In genomic region chr19:41887711-41888382, GRCh38 we compare ENCODE assay signal across 7 cellular contexts. TPM values are rescaled to one million over a fixed set of nuclear protein-coding genes. Genes with fewer than 3 reads are reported as not detected.
DNase-seq lines count a peak whose midpoint lies in the region; ATAC-seq and TF ChIP-seq lines count a peak whose summit lies in the region.

No MANE protein-coding gene starts in this region.

- H3K4me3 ChIP-seq in neutrophil (ENCODE audit: low read depth in 1 of 2, low read length in 1 of 2) (no peak overlapping the region), upper lobe of left lung (peak overlapping the region in 3 of 4 donors; percentile 9 to 37 (median 35))

- H3K4me1 ChIP-seq in neutrophil (ENCODE audit: control insufficient read depth in 1 of 2, insufficient read depth in 1 of 2, low read depth in 1 of 2, low read length in 1 of 2): peaks cover 39 to 47% of the 10 kb centered on the region in 2 experiments
- peaks cover 44 to 61% (median 47%) of the 10 kb centered on the region in 4 donors for H3K4me1 ChIP-seq in upper lobe of left lung

- ATAC-seq in upper lobe of left lung (ENCODE audit: low FRiP score in 2 of 2): peak; percentile 7 to 90
- ATAC-seq in GM21717 (IDR thresholded peaks at IDR 0.05; ENCODE audit: unreplicated experiment): no peak

- H3K27ac ChIP-seq in caudate nucleus (ENCODE audit: low read depth, low read length) (peak overlapping the region; percentile 63), neutrophil (peak overlapping the region; percentile 61), upper lobe of left lung (peak overlapping the region; percentile 47 to 97 (median 76))

- DNase-seq in HT1080 (ENCODE audit: low read depth): peak; percentile 96
- peak; percentile 74 for DNase-seq in activated CD4-positive, CD25-positive, alpha-beta regulatory T cell treated with anti-CD3 and anti-CD28 coated beads, Interleukin-2, amount 50 U/mL, for 72 hours
- DNase-seq in caudate nucleus (lab: John Stamatoyannopoulos, UW): peak in 36 of 61 donors; percentile 1 to 59 (median 28)
- peak; percentile 85 to 91 for DNase-seq in upper lobe of left lung
- no peak for DNase-seq in DMS 273 treated with DMSO at 0.1 percent for 48 hours (lab: John Stamatoyannopoulos, UW)

- H3K36me3 ChIP-seq in neutrophil (peaks cover 70% of the 10 kb centered on the region), upper lobe of left lung (peaks cover 5 to 50% (median 39%) of the 10 kb centered on the region in 4 donors)

- peak in 1 of 4 donors; percentile 34 for TF ChIP-seq POLR2A in upper lobe of left lung (IDR thresholded peaks at IDR 0.05)

- TF ChIP-seq CTCF in neutrophil (IDR thresholded peaks at IDR 0.05): no peak
- peak in 3 of 6 experiments; percentile 19 to 43 (median 24) for TF ChIP-seq CTCF in upper lobe of left lung (IDR thresholded peaks at IDR 0.05)

- H3K9me3 ChIP-seq in neutrophil (no peaks in the 10 kb centered on the region), upper lobe of left lung (no peaks in the 10 kb centered on the region)

- no peaks in the 10 kb centered on the region for H3K27me3 ChIP-seq in neutrophil
- no peaks in the 10 kb centered on the region for H3K27me3 ChIP-seq in upper lobe of left lung

- 35 to 42% methylated on average over 6 to 17 of the region's 17 CpGs for WGBS in upper lobe of left lung, 2 donors

- no peak for TF ChIP-seq EP300 in upper lobe of left lung (IDR thresholded peaks at IDR 0.05)

RNA-seq across cellular contexts. Expression of gene ARHGEF1, which starts 4.9 kb away (rescaled TPM):
- total RNA-seq in HT1080 (2014; rRNA removed; shearing (Covaris generic)): 100 and 109 TPM in 2 replicates
- polyA plus RNA-seq in HT1080 (2015; cell fraction: cytosol; rRNA removed): 128 and 171 TPM in 2 replicates
- polyA plus RNA-seq in HT1080 (2015; cell fraction: nucleus; rRNA removed): 291 and 292 TPM in 2 replicates
- total RNA-seq in upper lobe of left lung: 100 to 1,000 TPM; 115 to 731 (median 233) TPM

RNA-seq across cellular contexts. Expression of gene CD79A, which starts 10.8 kb away (rescaled TPM):
- not detected in 2 replicates for total RNA-seq in HT1080 (2014; rRNA removed; shearing (Covaris generic))
- 0.16 TPM in 1 of 2 replicates, not detected in the other for polyA plus RNA-seq in HT1080 (2015; cell fraction: cytosol; rRNA removed)
- not detected in 2 replicates for polyA plus RNA-seq in HT1080 (2015; cell fraction: nucleus; rRNA removed)
- 1 to 10 TPM in 4 of 6 donors, under 1 TPM in 1, not detected in 1; 0.76 to 4.7 (median 4.1) TPM for total RNA-seq in upper lobe of left lung

RNA-seq across cellular contexts. Expression of gene RPS19, which starts 27.8 kb away (rescaled TPM):
- 2,545 and 4,295 TPM in 2 replicates for total RNA-seq in HT1080 (2014; rRNA removed; shearing (Covaris generic))
- 953 and 2,380 TPM in 2 replicates for polyA plus RNA-seq in HT1080 (2015; cell fraction: cytosol; rRNA removed)
- polyA plus RNA-seq in HT1080 (2015; cell fraction: nucleus; rRNA removed): 336 and 646 TPM in 2 replicates
- total RNA-seq in upper lobe of left lung: 1,000 to 10,000 TPM in 5 of 6 donors, 100 to 1,000 TPM in 1; 677 to 2,013 (median 1,382) TPM

RNA-seq across cellular contexts. Expression of gene ERFL, which starts 40.4 kb away (rescaled TPM):
- 0.72 TPM in 1 of 2 replicates, not detected in the other for total RNA-seq in HT1080 (2014; rRNA removed; shearing (Covaris generic))
- polyA plus RNA-seq in HT1080 (2015; cell fraction: cytosol; rRNA removed): 0.10 and 0.14 TPM in 2 replicates
- 0.13 and 0.20 TPM in 2 replicates for polyA plus RNA-seq in HT1080 (2015; cell fraction: nucleus; rRNA removed)
- total RNA-seq in upper lobe of left lung: 1 to 10 TPM in 2 of 6 donors, under 1 TPM in 3, not detected in 1; 0.20 to 6.3 (median 0.49) TPM

RNA-seq across cellular contexts. Expression of gene DMRTC2, which starts 43.0 kb away (rescaled TPM):
- not detected in 2 replicates for total RNA-seq in HT1080 (2014; rRNA removed; shearing (Covaris generic))
- not detected in 2 replicates for polyA plus RNA-seq in HT1080 (2015; cell fraction: cytosol; rRNA removed)
- not detected in 2 replicates for polyA plus RNA-seq in HT1080 (2015; cell fraction: nucleus; rRNA removed)
- not detected for total RNA-seq in upper lobe of left lung

Comparison
In these comparisons a context has a peak if more than half of its experiments do, and no peak if none do; other contexts are left out.
1. H3K4me3 ChIP-seq: peak in upper lobe of left lung (3 of 4); none in neutrophil (0 of 2).
2. Peak in every context shown above with its lines, with median percentiles within 50 percentile points of each other: H3K27ac ChIP-seq.